Comparison of ENCODE assay signal across 22 cellular contexts in the genomic region with DNA sequence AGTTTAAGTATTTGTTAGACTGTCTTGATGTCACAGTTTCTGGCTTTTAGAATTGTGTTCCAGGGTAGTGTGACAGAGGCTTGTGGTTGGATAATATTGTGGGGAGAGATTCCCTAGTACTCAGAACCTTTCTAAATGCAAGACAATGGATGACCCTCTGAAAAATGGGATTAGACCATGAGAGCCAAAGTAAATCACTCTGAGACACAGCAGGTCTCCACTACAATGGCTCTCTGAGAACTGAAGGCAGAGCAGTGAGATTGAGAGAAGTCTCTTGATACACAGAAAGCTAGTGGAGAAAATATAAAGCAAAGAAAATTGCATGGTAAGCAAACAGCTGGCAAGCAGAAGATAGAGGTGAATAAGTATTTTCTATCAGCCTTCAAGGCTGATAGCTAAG.
DNase-seq lines count a peak whose midpoint lies in the region; ATAC-seq, FAIRE-seq and TF ChIP-seq lines count a peak whose summit lies in the region.
"Had no signal": no experiment of that assay in that cellular context is flagged by ENCODE, and none has a peak within 500 bp of the region (broad histone marks: within the 10 kb centered on the region; RNA-seq: fewer than 3 reads in every experiment).

No MANE protein-coding gene starts in this region.

- H3K4me3 ChIP-seq in K562 = no peak overlapping the region
- H3K4me3 ChIP-seq in neuronal stem cell (ENCODE audit: low read length in 2 of 2) = no peak overlapping the region
- H3K4me3 ChIP-seq in testis = no peak overlapping the region
- H3K4me3 ChIP-seq: BLaER1 treated with 17β-estradiol and CSF1 and Interleukin-3, amounts not matched to agents 10 nM and 100 nM; Peyer's patch had no signal

- TF ChIP-seq CTCF in K562 (IDR thresholded peaks at IDR 0.05 in 2 of 3, conservative IDR thresholded peaks at IDR 0.05 in 1 of 3; ENCODE audit: insufficient read depth in 2 of 3, low read depth in 1 of 3, low read length in 3 of 3) = no peak
- no peak for TF ChIP-seq CTCF in testis (IDR thresholded peaks at IDR 0.05)

- no peaks in the 10 kb centered on the region for H3K9me1 ChIP-seq in K562 (ENCODE audit: control insufficient read depth, insufficient read depth, low read length)

- H2BK12ac ChIP-seq in neuronal stem cell (ENCODE audit: low read length) = no peak overlapping the region

- H4K20me1 ChIP-seq in K562 (replicated peaks; ENCODE audit: control insufficient read depth, insufficient read depth, low read length) = no peaks in the 10 kb centered on the region
- H4K20me1 ChIP-seq: BLaER1 treated with 17β-estradiol and CSF1 and Interleukin-3, amounts not matched to agents 10 nM and 100 nM had no signal

- DNase-seq in NCI-H1417 (lab: John Stamatoyannopoulos, UW) = peak in 2 of 3 experiments; percentile 64 to 83
- DNase-seq in NCI-H1417 treated with DMSO at 0.1 percent for 48 hours (lab: John Stamatoyannopoulos, UW) = no peak
- peak; percentile 39 for DNase-seq in NCI-H2227 treated with DMSO at 0.1 percent for 48 hours (lab: John Stamatoyannopoulos, UW)
- no peak for DNase-seq in K562 (ENCODE audit: extremely low read depth in 1 of 4, low spot score in 3 of 4)
- DNase-seq in neuronal stem cell (ENCODE audit: low spot score) = peak; percentile 31
- no peak for DNase-seq in effector CD4-positive, alpha-beta T cell
- no peak for DNase-seq in testis
- DNase-seq in amygdala (lab: John Stamatoyannopoulos, UW) = no peak
- DNase-seq: 8988T; Caco-2; CD4-positive, alpha-beta memory T cell; DMS 273 treated with DMSO at 0.1 percent for 48 hours; DMS79 treated with DMSO at 0.1 percent for 48 hours; MM.1S; NCI-H1048; NCI-H226; NCI-H524 treated with DMSO at 0.1 percent for 48 hours; NK-92 treated with Interleukin-12 subunit alpha and Interleukin-12 subunit beta, amount 100 ng/mL, for 24 hours; Peyer's patch; T-cell had no signal

- CTCF ChIA-PET in K562 (lab: Yijun Ruan, JAX; ENCODE audit: low intra/inter-chr PET ratio) = no interaction called here

- TF ChIP-seq EP300 in K562 (IDR thresholded peaks at IDR 0.05; ENCODE audit: low read length) = no peak

- H3K9ac ChIP-seq in K562 (ENCODE audit: insufficient read depth in 1 of 2, low read depth in 2 of 2, low read length in 2 of 2) (no peak overlapping the region), neuronal stem cell (ENCODE audit: low read depth, low read length, poor library complexity) (no peak overlapping the region)
- H3K9ac ChIP-seq: BLaER1 treated with 17β-estradiol and CSF1 and Interleukin-3, amounts not matched to agents 10 nM and 100 nM had no signal

- H3K4me2 ChIP-seq in K562 (ENCODE audit: insufficient read depth, low read length) = no peak overlapping the region
- no peak overlapping the region for H3K4me2 ChIP-seq in neuronal stem cell (ENCODE audit: insufficient read depth, low read length, poor library complexity, severe bottlenecking)
- H3K4me2 ChIP-seq: BLaER1 treated with 17β-estradiol and CSF1 and Interleukin-3, amounts not matched to agents 10 nM and 100 nM had no signal

- no peak overlapping the region for H3K27ac ChIP-seq in K562 (ENCODE audit: extremely low read depth, low read depth, low read length)
- no peak overlapping the region for H3K27ac ChIP-seq in neuronal stem cell (replicated peaks; ENCODE audit: low read length)
- H3K27ac ChIP-seq in testis = no peak overlapping the region
- H3K27ac ChIP-seq: BLaER1 treated with 17β-estradiol and CSF1 and Interleukin-3, amounts not matched to agents 10 nM and 100 nM; Peyer's patch had no signal

- no peaks in the 10 kb centered on the region for H3K79me1 ChIP-seq in neuronal stem cell (ENCODE audit: low read depth, low read length)

- intact Hi-C loops in K562 (cut with micrococcal nuclease) (no loop called here), testis (cut with DNase I; ENCODE audit: low total_unique reads) (no loop called here)

- 0 out of 5 replicates have a peak, but pooled peaks cover 0 to 3% of the 10 kb centered on the region in 2 experiments for H3K27me3 ChIP-seq in K562 (ENCODE audit: control insufficient read depth in 2 of 2, insufficient read depth in 2 of 2, low read length in 2 of 2)
- H3K27me3 ChIP-seq in neuronal stem cell (ENCODE audit: control insufficient read depth in 3 of 3, insufficient read depth in 3 of 3, low read depth in 1 of 3, low read length in 3 of 3) = no peaks in the 10 kb centered on the region
- H3K27me3 ChIP-seq in testis = no peaks in the 10 kb centered on the region
- H3K27me3 ChIP-seq: BLaER1 treated with 17β-estradiol and CSF1 and Interleukin-3, amounts not matched to agents 10 nM and 100 nM; Peyer's patch had no signal

- H2BK120ac ChIP-seq in neuronal stem cell (ENCODE audit: low read depth, low read length) = no peak overlapping the region

- H4K8ac ChIP-seq in neuronal stem cell (ENCODE audit: low read depth, low read length) = no peak overlapping the region

- H2BK5ac ChIP-seq in neuronal stem cell (ENCODE audit: low read length) = no peak overlapping the region

- no peak overlapping the region for H2AFZ ChIP-seq in K562 (ENCODE audit: low read depth, low read length)
- peak overlapping the region; percentile 19 for H2AFZ ChIP-seq in neuronal stem cell (ENCODE audit: low read length)

- H4K91ac ChIP-seq in neuronal stem cell (ENCODE audit: low read depth, low read length, poor library complexity) = no peak overlapping the region

- BruUV-seq in K562 (replicated peaks; lab: Mats Ljungman, UMichigan) = no TSS peak

- H2BK15ac ChIP-seq in neuronal stem cell (ENCODE audit: low read length) = no peak overlapping the region

- no peak overlapping the region for H2AK5ac ChIP-seq in neuronal stem cell (ENCODE audit: low read depth, low read length)

- H3K4me1 ChIP-seq in K562 (replicated peaks in 1 of 2; ENCODE audit: control insufficient read depth in 2 of 2, insufficient read depth in 2 of 2, low read length in 2 of 2) = peaks cover 4 to 21% of the 10 kb centered on the region in 2 experiments; a peak in 4 of 5 replicates
- H3K4me1 ChIP-seq in neuronal stem cell (ENCODE audit: control insufficient read depth in 2 of 2, insufficient read depth in 1 of 2, low read depth in 1 of 2, low read length in 2 of 2) = peaks cover 2 to 8% of the 10 kb centered on the region in 2 donors
- H3K4me1 ChIP-seq in testis = no peaks in the 10 kb centered on the region
- H3K4me1 ChIP-seq: BLaER1 treated with 17β-estradiol and CSF1 and Interleukin-3, amounts not matched to agents 10 nM and 100 nM; Caco-2; Peyer's patch had no signal

- no peak for TF ChIP-seq RAD21 in K562 (CRISPR knock-in tag; conservative IDR thresholded peaks at IDR 0.05 in 1 of 2, IDR thresholded peaks at IDR 0.05 in 1 of 2)

- H3K36me3 ChIP-seq in K562 (ENCODE audit: control insufficient read depth, insufficient read depth, low read length) = no peaks in the 10 kb centered on the region
- no peaks in the 10 kb centered on the region for H3K36me3 ChIP-seq in neuronal stem cell (replicated peaks in 1 of 2; ENCODE audit: control insufficient read depth in 2 of 2, insufficient read depth in 2 of 2, low read length in 2 of 2)
- H3K36me3 ChIP-seq in testis (ENCODE audit: low read depth, missing control alignments) = no peaks in the 10 kb centered on the region
- H3K36me3 ChIP-seq: BLaER1 treated with 17β-estradiol and CSF1 and Interleukin-3, amounts not matched to agents 10 nM and 100 nM; Peyer's patch had no signal

- POLR2A ChIA-PET in K562 (lab: Yijun Ruan, JAX) = interaction anchor here (0.7 kb wide), 1 partner anchor 240 kb away, joined by 3 read pairs; no protein-coding TSS in a partner anchor

- H3K4ac ChIP-seq in neuronal stem cell (ENCODE audit: low read length) = no peak overlapping the region

- no peak for FAIRE-seq in K562 (lab: Jason Lieb, UNC)
- FAIRE-seq: H54 had no signal

- H3K18ac ChIP-seq in neuronal stem cell (ENCODE audit: low read length) = no peak overlapping the region

- H3K9me3 ChIP-seq in K562 (replicated peaks; ENCODE audit: control insufficient read depth, insufficient read depth, low read depth, low read length) (no peaks in the 10 kb centered on the region), neuronal stem cell (replicated peaks in 1 of 2; ENCODE audit: control insufficient read depth in 2 of 2, insufficient read depth in 1 of 2, low read depth in 1 of 2, low read length in 2 of 2) (no peaks in the 10 kb centered on the region), testis (no peaks in the 10 kb centered on the region)
- H3K9me3 ChIP-seq: BLaER1 treated with 17β-estradiol and CSF1 and Interleukin-3, amounts not matched to agents 10 nM and 100 nM; Caco-2; Peyer's patch had no signal

- no peak overlapping the region for H3K23ac ChIP-seq in neuronal stem cell (ENCODE audit: low read depth, low read length, poor library complexity)

- H3K79me2 ChIP-seq in K562 (ENCODE audit: control insufficient read depth, insufficient read depth, low read length) = no peaks in the 10 kb centered on the region

- ATAC-seq in K562 = no peak
- ATAC-seq: T-cell had no signal

- H3K14ac ChIP-seq in neuronal stem cell (ENCODE audit: low read length) = no peak overlapping the region

- TF ChIP-seq POLR2A in K562 (conservative IDR thresholded peaks at IDR 0.05) = no peak
- no peak for TF ChIP-seq POLR2A in testis (IDR thresholded peaks at IDR 0.05)

- in situ Hi-C loops in K562 (cut with MboI) = loop anchor here (25.0 kb wide), 1 partner anchor 279 kb away; no protein-coding TSS in a partner anchor

TF ChIP-seq in K562, 482 proteins besides CTCF, POLR2A, EP300 and RAD21 (continues in another document):
- TF ChIP-seq ZNF282 (CRISPR knock-in tag; IDR thresholded peaks at IDR 0.05) (no peak), RFX1 (IDR thresholded peaks at IDR 0.05) (no peak), ELF2 (CRISPR knock-in tag; IDR thresholded peaks at IDR 0.05) (no peak), C11orf30 (IDR thresholded peaks at IDR 0.05; ENCODE audit: low read depth) (0 out of 2 replicates have a peak, but pooled peaks have one; percentile 28), ZNF778 (CRISPR knock-in tag; IDR thresholded peaks at IDR 0.05) (no peak)

Comparison
In these comparisons a context has a peak if more than half of its experiments do, and no peak if none do; other contexts are left out.
1. DNase-seq: peak in NCI-H1417 (2 of 3), NCI-H2227 treated with DMSO at 0.1 percent for 48 hours (single experiment) and neuronal stem cell (single experiment); none in NCI-H1417 treated with DMSO at 0.1 percent for 48 hours (single experiment), K562 (0 of 4), effector CD4-positive, alpha-beta T cell (single experiment), testis (single experiment) and amygdala (0 of 56).